In the genomic region with DNA sequence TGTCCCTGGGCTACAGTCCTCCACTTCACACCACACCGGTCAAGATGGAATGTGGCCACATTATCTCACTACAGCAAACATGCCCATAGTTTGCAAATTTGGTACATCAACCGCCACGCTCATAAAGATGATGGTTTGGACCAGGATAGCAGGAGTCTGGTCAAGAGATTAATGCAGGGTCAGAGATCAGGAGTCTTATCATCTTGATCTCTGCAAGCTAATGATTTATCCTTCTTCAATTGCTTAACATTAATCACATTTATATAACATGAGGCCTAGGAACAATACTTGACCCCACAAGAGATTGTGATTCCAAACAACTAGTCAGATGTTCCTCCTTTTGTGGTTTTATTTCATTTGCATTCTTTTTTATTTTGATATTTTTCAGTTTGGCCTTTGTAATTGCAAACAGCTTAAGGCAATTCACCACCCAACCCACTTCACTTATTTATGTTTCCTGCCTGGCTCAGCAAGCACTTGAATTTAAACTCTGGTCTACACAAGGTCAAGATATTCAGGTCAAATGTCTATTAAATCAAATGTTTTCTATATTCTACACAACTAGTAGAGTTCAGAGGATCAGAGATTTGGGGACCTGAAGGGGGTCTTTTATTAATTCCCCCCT, we compare ENCODE assay signal across 23 cellular contexts.
DNase-seq lines count a peak whose midpoint lies in the region; ATAC-seq and TF ChIP-seq lines count a peak whose summit lies in the region.
"Had no signal": no experiment of that assay in that cellular context is flagged by ENCODE, and none has a peak within 500 bp of the region (broad histone marks: within the 10 kb centered on the region; RNA-seq: fewer than 3 reads in every experiment).

No MANE protein-coding gene starts in this region.

- H3K9me3 ChIP-seq in upper lobe of right lung, result no peaks in the 10 kb centered on the region
- H3K9me3 ChIP-seq in aorta (ENCODE audit: control insufficient read depth, low read length), result no peaks in the 10 kb centered on the region
- H3K9me3 ChIP-seq: colonic mucosa, heart right ventricle, MG63, mucosa of descending colon, SJSA1, uterus had no signal

- H3K27me3 Mint-ChIP-seq in activated T-helper 17 cell treated with anti-CD3 and anti-CD28 coated beads, Interleukin-2, amount 50 U/mL, for 72 hours, result no peaks in the 10 kb centered on the region
- H3K27me3 Mint-ChIP-seq: progenitor cell of endocrine pancreas had no signal

- H3K4me1 ChIP-seq in upper lobe of right lung, result no peaks in the 10 kb centered on the region
- H3K4me1 ChIP-seq in aorta (ENCODE audit: control insufficient read depth in 1 of 2, insufficient read depth in 2 of 2, low read length in 2 of 2), result no peaks in the 10 kb centered on the region
- H3K4me1 ChIP-seq: colonic mucosa, SJSA1, uterus had no signal

- ATAC-seq in activated T-helper 17 cell treated with anti-CD3 and anti-CD28 coated beads, Interleukin-2, amount 50 U/mL, for 72 hours (replicated peaks), result no peak
- ATAC-seq in upper lobe of right lung (no peak), aorta (ENCODE audit: low FRiP score) (no peak)
- ATAC-seq: GM23338, heart right ventricle, mucosa of descending colon had no signal

- H3K4me3 ChIP-seq in foreskin fibroblast (ENCODE audit: low read depth in 1 of 2, low read length in 2 of 2) (no peak overlapping the region), upper lobe of right lung (no peak overlapping the region), aorta (ENCODE audit: low read length in 2 of 2) (no peak overlapping the region)
- H3K4me3 ChIP-seq: colonic mucosa, GM23338, heart right ventricle, MG63, mucosa of descending colon, SJSA1, uterus had no signal

- TF ChIP-seq CTCF in foreskin fibroblast (IDR thresholded peaks at IDR 0.05; ENCODE audit: low read depth, low read length) (no peak), upper lobe of right lung (IDR thresholded peaks at IDR 0.05) (no peak)

- 92 to 93% methylated on average over 3 of the region's 3 CpGs for WGBS in aorta, 2 donors

- DNase-seq in EL, result peak; percentile 44
- peak; percentile 35 to 51 for DNase-seq in foreskin fibroblast
- DNase-seq in upper lobe of right lung, result no peak
- no peak for DNase-seq in MV-4-11 (lab: John Stamatoyannopoulos, UW)
- no peak for DNase-seq in activated gamma-delta T cell treated with Interleukin-2 at 50 U/mL for 16 hours
- no peak for DNase-seq in aorta
- DNase-seq: activated CD8-positive, alpha-beta memory T cell treated with anti-CD3 and anti-CD28 coated beads, Interleukin-2, amount 50 U/mL, for 48 hours; activated effector memory CD4-positive, alpha-beta T cell treated with Interleukin-2 at 50 U/mL for 16 hours; colonic mucosa; DMS79; endodermal cell; heart right ventricle; MG63; mucosa of descending colon; NCI-H1436; NCI-H526; T-helper 2 cell; uterus had no signal

- no peaks in the 10 kb centered on the region for H3K36me3 Mint-ChIP-seq in activated T-helper 17 cell treated with anti-CD3 and anti-CD28 coated beads, Interleukin-2, amount 50 U/mL, for 72 hours (ENCODE audit: low read depth)

- intact Hi-C loops in upper lobe of right lung (cut with DNase I) (no loop called here), aorta (cut with DNase I) (no loop called here)

- H3K27me3 ChIP-seq in upper lobe of right lung, result no peaks in the 10 kb centered on the region
- no peaks in the 10 kb centered on the region for H3K27me3 ChIP-seq in aorta (ENCODE audit: control insufficient read depth in 1 of 2, insufficient read depth in 2 of 2, low read length in 1 of 2)
- H3K27me3 ChIP-seq: colonic mucosa, heart right ventricle, MG63, SJSA1, uterus had no signal

- peaks cover 5% of the 10 kb centered on the region for H3K9me3 Mint-ChIP-seq in activated T-helper 17 cell treated with anti-CD3 and anti-CD28 coated beads, Interleukin-2, amount 50 U/mL, for 72 hours
- H3K9me3 Mint-ChIP-seq: endodermal cell, GM23338 had no signal

- peaks cover 5% of the 10 kb centered on the region for H3K4me1 Mint-ChIP-seq in activated T-helper 17 cell treated with anti-CD3 and anti-CD28 coated beads, Interleukin-2, amount 50 U/mL, for 72 hours
- H3K4me1 Mint-ChIP-seq: endodermal cell, GM23338 had no signal

- peak overlapping the region; percentile 47 for H3K27ac ChIP-seq in upper lobe of right lung
- no peak overlapping the region for H3K27ac ChIP-seq in aorta (ENCODE audit: low read depth in 1 of 2, low read length in 2 of 2)
- H3K27ac ChIP-seq: colonic mucosa, SJSA1, uterus, VCaP had no signal

- no peak overlapping the region for H3K4me3 Mint-ChIP-seq in activated T-helper 17 cell treated with anti-CD3 and anti-CD28 coated beads, Interleukin-2, amount 50 U/mL, for 72 hours
- H3K4me3 Mint-ChIP-seq: endodermal cell, GM23338 had no signal

- no peaks in the 10 kb centered on the region for H3K36me3 ChIP-seq in upper lobe of right lung
- no peaks in the 10 kb centered on the region for H3K36me3 ChIP-seq in aorta (ENCODE audit: control insufficient read depth in 1 of 2, insufficient read depth in 2 of 2, low read length in 1 of 2)
- H3K36me3 ChIP-seq: colonic mucosa, heart right ventricle, MG63, SJSA1, uterus had no signal

- peak overlapping the region; percentile 9 for H3K27ac Mint-ChIP-seq in activated T-helper 17 cell treated with anti-CD3 and anti-CD28 coated beads, Interleukin-2, amount 50 U/mL, for 72 hours
- H3K27ac Mint-ChIP-seq: endodermal cell, GM23338, progenitor cell of endocrine pancreas had no signal

Comparison
In these comparisons a context has a peak if more than half of its experiments do, and no peak if none do; other contexts are left out.
1. DNase-seq: peak in EL (single experiment) and foreskin fibroblast (2 of 2); none in upper lobe of right lung (single experiment), MV-4-11 (single experiment), activated gamma-delta T cell treated with Interleukin-2 at 50 U/mL for 16 hours (single experiment) and aorta (0 of 2).